Comparison of ENCODE assay signal across 27 cellular contexts in genomic region chr4:120816385-120816784, GRCh38.
DNase-seq lines count a peak whose midpoint lies in the region; ATAC-seq and TF ChIP-seq lines count a peak whose summit lies in the region.
"Had no signal": no experiment of that assay in that cellular context is flagged by ENCODE, and none has a peak within 500 bp of the region (broad histone marks: within the 10 kb centered on the region; RNA-seq: fewer than 3 reads in every experiment).

No MANE protein-coding gene starts in this region.

- no peaks in the 10 kb centered on the region for H3K9me3 Mint-ChIP-seq in natural killer cell
- H3K9me3 Mint-ChIP-seq in natural killer cell treated with Interleukin-12 subunit alpha and Interleukin-12 subunit beta and Interleukin-15 and Interleukin-18, amount 100 ng/mL, for 72 hours, result no peaks in the 10 kb centered on the region
- H3K9me3 Mint-ChIP-seq: activated CD4-positive, alpha-beta T cell treated with anti-CD3 and anti-CD28 coated beads, Interleukin-2, amount 10 ng/mL, durations not matched to agents 7 days and 5 days; naive thymus-derived CD4-positive, alpha-beta T cell had no signal

- H3K79me2 ChIP-seq in OCI-LY3 (ENCODE audit: low read length), result no peaks in the 10 kb centered on the region

- TF ChIP-seq CTCF in natural killer cell (IDR thresholded peaks at IDR 0.05), result no peak
- no peak for TF ChIP-seq CTCF in OCI-LY3 (IDR thresholded peaks at IDR 0.05; ENCODE audit: low read depth, low read length)
- TF ChIP-seq CTCF in lower lobe of right lung (IDR thresholded peaks at IDR 0.05), result no peak
- no peak for TF ChIP-seq CTCF in ovary (IDR thresholded peaks at IDR 0.05)

- no peak overlapping the region for H3K27ac Mint-ChIP-seq in natural killer cell
- H3K27ac Mint-ChIP-seq in natural killer cell treated with Interleukin-12 subunit alpha and Interleukin-12 subunit beta and Interleukin-15 and Interleukin-18, amount 100 ng/mL, for 72 hours, result no peak overlapping the region
- H3K27ac Mint-ChIP-seq: activated CD4-positive, alpha-beta T cell treated with anti-CD3 and anti-CD28 coated beads, Interleukin-2, amount 10 ng/mL, durations not matched to agents 7 days and 5 days; progenitor cell of endocrine pancreas had no signal

- no peak overlapping the region for H3K9ac ChIP-seq in OCI-LY3 (ENCODE audit: low read length)

- no peak for TF ChIP-seq POLR2A in ovary (IDR thresholded peaks at IDR 0.05)

- H3K4me1 ChIP-seq in OCI-LY3 (ENCODE audit: low read length) (peaks cover 20% of the 10 kb centered on the region), lower lobe of right lung (no peaks in the 10 kb centered on the region), ovary (ENCODE audit: insufficient read depth) (no peaks in the 10 kb centered on the region)
- H3K4me1 ChIP-seq in effector memory CD4-positive, alpha-beta T cell (ENCODE audit: control insufficient read depth, insufficient read depth, low read length, poor library complexity, severe bottlenecking), result no peaks in the 10 kb centered on the region
- H3K4me1 ChIP-seq: stomach had no signal

- no peak for ATAC-seq in natural killer cell
- no peak for ATAC-seq in natural killer cell treated with Interleukin-12 subunit alpha and Interleukin-12 subunit beta and Interleukin-15 and Interleukin-18, amount 100 ng/mL, for 72 hours
- no peak for ATAC-seq in lower lobe of right lung
- ATAC-seq: naive thymus-derived CD4-positive, alpha-beta T cell had no signal

- H3K27me3 Mint-ChIP-seq in natural killer cell (ENCODE audit: low read depth in 2 of 2), result peaks cover 0 to 3% of the 10 kb centered on the region in 2 donors
- no peaks in the 10 kb centered on the region for H3K27me3 Mint-ChIP-seq in natural killer cell treated with Interleukin-12 subunit alpha and Interleukin-12 subunit beta and Interleukin-15 and Interleukin-18, amount 100 ng/mL, for 72 hours
- H3K27me3 Mint-ChIP-seq: progenitor cell of endocrine pancreas had no signal

- H3K4me3 ChIP-seq in OCI-LY3 (ENCODE audit: low read length), result peak overlapping the region; percentile 40
- peak overlapping the region; percentile 15 for H3K4me3 ChIP-seq in lower lobe of right lung
- H3K4me3 ChIP-seq in effector memory CD4-positive, alpha-beta T cell (ENCODE audit: insufficient read depth, low read depth, low read length, poor library complexity, severe bottlenecking), result no peak overlapping the region
- H3K4me3 ChIP-seq in ovary, result no peak overlapping the region
- H3K4me3 ChIP-seq: stomach had no signal

- DNase-seq in natural killer cell (no peak), lower lobe of right lung (no peak), AG08396 (ENCODE audit: low spot score) (no peak), ovary (no peak), NCI-H2107 (lab: John Stamatoyannopoulos, UW) (no peak)
- DNase-seq in natural killer cell treated with Interleukin-12 subunit alpha and Interleukin-12 subunit beta and Interleukin-15 and Interleukin-18, amount 100 ng/mL, for 72 hours (ENCODE audit: low spot score), result no peak
- no peak for DNase-seq in effector memory CD4-positive, alpha-beta T cell
- DNase-seq: activated CD4-positive, alpha-beta T cell treated with anti-CD3 and anti-CD28 coated beads, Interleukin-2, amount 10 ng/mL, durations not matched to agents 7 days and 5 days; activated naive CD4-positive, alpha-beta T cell treated with anti-CD3 and anti-CD28 coated beads, Interleukin-2, amount 50 U/mL, for 16 hours; brain microvascular endothelial cell; COR-L47; cortex of kidney; DND-41; foreskin melanocyte; HCEC 1CT; hypothalamus; IMR-90; mammary epithelial cell; MM.1S; naive thymus-derived CD4-positive, alpha-beta T cell; NCI-H187; NCI-H446; stimulated activated CD4-positive, alpha-beta T cell treated with anti-CD3 and anti-CD28 coated beads, Interleukin-4, amount 100 ng/mL, for 1 hour; stomach; SW 1271 had no signal

- H3K27ac ChIP-seq in OCI-LY3 (ENCODE audit: low read length), result no peak overlapping the region
- peak overlapping the region; percentile 18 for H3K27ac ChIP-seq in lower lobe of right lung
- H3K27ac ChIP-seq in effector memory CD4-positive, alpha-beta T cell (ENCODE audit: insufficient read depth, low read length, poor library complexity, severe bottlenecking), result no peak overlapping the region
- no peak overlapping the region for H3K27ac ChIP-seq in ovary
- H3K27ac ChIP-seq: brain microvascular endothelial cell, stomach had no signal

- no peaks in the 10 kb centered on the region for H3K36me3 Mint-ChIP-seq in natural killer cell
- no peaks in the 10 kb centered on the region for H3K36me3 Mint-ChIP-seq in natural killer cell treated with Interleukin-12 subunit alpha and Interleukin-12 subunit beta and Interleukin-15 and Interleukin-18, amount 100 ng/mL, for 72 hours
- H3K36me3 Mint-ChIP-seq: naive thymus-derived CD4-positive, alpha-beta T cell had no signal

- H3K4me2 ChIP-seq in OCI-LY3 (ENCODE audit: low read length), result peak overlapping the region; percentile 52

- 0 out of 2 replicates have a peak overlapping the region, but pooled peaks have one; percentile 3 for H2AFZ ChIP-seq in OCI-LY3 (ENCODE audit: low read depth, low read length)

- no peaks in the 10 kb centered on the region for H3K4me1 Mint-ChIP-seq in natural killer cell
- H3K4me1 Mint-ChIP-seq in natural killer cell treated with Interleukin-12 subunit alpha and Interleukin-12 subunit beta and Interleukin-15 and Interleukin-18, amount 100 ng/mL, for 72 hours (ENCODE audit: low read depth in 2 of 2), result peaks cover 0 to 5% of the 10 kb centered on the region in 2 donors

- no peaks in the 10 kb centered on the region for H3K27me3 ChIP-seq in OCI-LY3 (ENCODE audit: low read depth, low read length)
- no peaks in the 10 kb centered on the region for H3K27me3 ChIP-seq in lower lobe of right lung (ENCODE audit: low read depth)
- no peaks in the 10 kb centered on the region for H3K27me3 ChIP-seq in effector memory CD4-positive, alpha-beta T cell (replicated peaks; ENCODE audit: control insufficient read depth, insufficient read depth, low read length, poor library complexity, severe bottlenecking)
- H3K27me3 ChIP-seq in ovary, result peaks cover under 1% of the 10 kb centered on the region
- H3K27me3 ChIP-seq: brain microvascular endothelial cell, stomach had no signal

- no peaks in the 10 kb centered on the region for H3K9me3 ChIP-seq in OCI-LY3 (ENCODE audit: insufficient read depth, low read length)
- H3K9me3 ChIP-seq in lower lobe of right lung, result no peaks in the 10 kb centered on the region
- H3K9me3 ChIP-seq in effector memory CD4-positive, alpha-beta T cell (ENCODE audit: control insufficient read depth, low read length), result no peaks in the 10 kb centered on the region
- no peaks in the 10 kb centered on the region for H3K9me3 ChIP-seq in ovary
- H3K9me3 ChIP-seq: stomach had no signal

- intact Hi-C loops in natural killer cell (cut with micrococcal nuclease) (no loop called here), lower lobe of right lung (cut with DNase I) (no loop called here), ovary (cut with DNase I) (no loop called here)

- no peaks in the 10 kb centered on the region for H3K36me3 ChIP-seq in OCI-LY3 (replicated peaks; ENCODE audit: low read depth, low read length)
- no peaks in the 10 kb centered on the region for H3K36me3 ChIP-seq in lower lobe of right lung
- no peaks in the 10 kb centered on the region for H3K36me3 ChIP-seq in effector memory CD4-positive, alpha-beta T cell (ENCODE audit: control insufficient read depth, insufficient read depth, low read length)
- no peaks in the 10 kb centered on the region for H3K36me3 ChIP-seq in ovary
- H3K36me3 ChIP-seq: brain microvascular endothelial cell had no signal

- H4K20me1 ChIP-seq in OCI-LY3 (ENCODE audit: insufficient read depth, low read length), result no peaks in the 10 kb centered on the region

- peak overlapping the region; percentile 32 for H3K4me3 Mint-ChIP-seq in natural killer cell
- H3K4me3 Mint-ChIP-seq in natural killer cell treated with Interleukin-12 subunit alpha and Interleukin-12 subunit beta and Interleukin-15 and Interleukin-18, amount 100 ng/mL, for 72 hours, result no peak overlapping the region
- H3K4me3 Mint-ChIP-seq: activated CD4-positive, alpha-beta T cell treated with anti-CD3 and anti-CD28 coated beads, Interleukin-2, amount 10 ng/mL, durations not matched to agents 7 days and 5 days had no signal

- no peak for TF ChIP-seq EP300 in ovary (IDR thresholded peaks at IDR 0.05)

- WGBS in ovary, 3 donors, result 69 to 84% (median 81%) methylated on average over 7 of the region's 7 CpGs

Comparison
In these comparisons a context has a peak if more than half of its experiments do, and no peak if none do; other contexts are left out.
1. H3K4me3 ChIP-seq: peak in OCI-LY3 (single experiment) and lower lobe of right lung (single experiment); none in effector memory CD4-positive, alpha-beta T cell (single experiment) and ovary (single experiment).